ENCODE assay signal across 22 cellular contexts in the genomic region with DNA sequence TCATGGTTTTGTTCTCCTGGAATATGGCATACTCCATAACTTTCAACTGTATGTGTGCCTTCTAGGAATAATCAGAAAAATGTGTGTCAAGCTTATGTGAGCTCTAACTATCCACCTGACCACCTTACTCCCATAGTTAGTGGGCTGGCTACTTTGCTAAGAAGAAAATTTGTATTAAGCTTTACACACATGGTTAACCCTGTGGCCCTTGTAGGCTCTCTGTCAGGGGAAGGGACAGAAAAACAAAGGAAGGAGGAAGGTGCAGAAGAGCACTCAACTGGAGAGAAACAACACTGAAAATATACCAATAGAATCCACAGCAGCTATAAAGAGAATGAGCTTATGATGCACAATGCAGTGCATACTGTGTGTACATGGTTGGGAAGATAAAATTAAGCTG.
DNase-seq lines count a peak whose midpoint lies in the region; ATAC-seq, FAIRE-seq and TF ChIP-seq lines count a peak whose summit lies in the region.
"Had no signal": no experiment of that assay in that cellular context is flagged by ENCODE, and none has a peak within 500 bp of the region (broad histone marks: within the 10 kb centered on the region; RNA-seq: fewer than 3 reads in every experiment).

No MANE protein-coding gene starts in this region.

- ATAC-seq in GM18861 (IDR thresholded peaks at IDR 0.05; ENCODE audit: unreplicated experiment) (peak; percentile 83), GM21825 (IDR thresholded peaks at IDR 0.05; ENCODE audit: unreplicated experiment) (peak; percentile 45), HG03354 (IDR thresholded peaks at IDR 0.05; ENCODE audit: poor library complexity, severe bottlenecking, unreplicated experiment) (peak; percentile 75), GM21515 (IDR thresholded peaks at IDR 0.05; ENCODE audit: unreplicated experiment) (no peak), GM18519 (IDR thresholded peaks at IDR 0.05; ENCODE audit: low FRiP score, unreplicated experiment) (no peak)
- ATAC-seq: activated CD8-positive, alpha-beta memory T cell treated with anti-CD3 and anti-CD28 coated beads, Interleukin-2, amount 10 ng/mL, durations not matched to agents 7 days and 5 days had no signal

- H3K4me3 ChIP-seq in keratinocyte (ENCODE audit: control insufficient read depth in 2 of 3, extremely low read depth in 1 of 3, insufficient read depth in 2 of 3, low read depth in 1 of 3, low read length in 3 of 3) = no peak overlapping the region

- peaks cover 13% of the 10 kb centered on the region for H4K20me1 ChIP-seq in keratinocyte (ENCODE audit: control insufficient read depth, extremely low read depth, insufficient read depth, low read length)

- H3K4me2 ChIP-seq in keratinocyte (ENCODE audit: control insufficient read depth, extremely low read depth, insufficient read depth, low read depth, low read length) = no peak overlapping the region

- no peaks in the 10 kb centered on the region for H3K36me3 ChIP-seq in keratinocyte (ENCODE audit: control insufficient read depth in 2 of 2, extremely low read depth in 1 of 2, insufficient read depth in 2 of 2, low read length in 2 of 2)
- H3K36me3 ChIP-seq: BE2C had no signal

- dilution Hi-C loops in keratinocyte (cut with MboI; ENCODE audit: extremely low pct_ligation_motif_present, low sequenced_read_pairs) = no loop called here

- TF ChIP-seq CTCF in keratinocyte (optimal IDR thresholded peaks at IDR 0.05 in 1 of 3, IDR thresholded peaks at IDR 0.05 in 1 of 3, conservative IDR thresholded peaks at IDR 0.05 in 1 of 3; ENCODE audit: extremely low read depth in 1 of 3, insufficient read depth in 2 of 3, low read length in 3 of 3) = no peak

- no peak overlapping the region for H3K9ac ChIP-seq in keratinocyte (ENCODE audit: control insufficient read depth, extremely low read depth, insufficient read depth, low read length)

- peaks cover 84% of the 10 kb centered on the region for H3K79me2 ChIP-seq in keratinocyte (ENCODE audit: control insufficient read depth, insufficient read depth, low read length)

- no peaks in the 10 kb centered on the region for H3K27me3 ChIP-seq in keratinocyte (ENCODE audit: control insufficient read depth, extremely low read depth, insufficient read depth, low read length)
- H3K27me3 ChIP-seq: BE2C had no signal

- peak; percentile 26 for FAIRE-seq in keratinocyte (lab: Jason Lieb, UNC)
- FAIRE-seq: islet of Langerhans had no signal

- H3K9me3 ChIP-seq in keratinocyte (ENCODE audit: control insufficient read depth, low read depth, low read length) = no peaks in the 10 kb centered on the region
- H3K9me3 ChIP-seq: BE2C had no signal

- no peak overlapping the region for H3K27ac ChIP-seq in keratinocyte (ENCODE audit: control insufficient read depth, insufficient read depth, low read length)

- DNase-seq in keratinocyte (ENCODE audit: low read depth, low spot score) (no peak), AG20443 (ENCODE audit: low spot score) (no peak), activated gamma-delta T cell treated with Interleukin-2 at 50 U/mL for 16 hours (no peak)
- DNase-seq: activated CD4-positive, CD25-positive, alpha-beta regulatory T cell treated with anti-CD3 and anti-CD28 coated beads, Interleukin-2, amount 50 U/mL, for 72 hours; activated CD8-positive, alpha-beta memory T cell treated with anti-CD3 and anti-CD28 coated beads, Interleukin-2, amount 10 ng/mL, durations not matched to agents 7 days and 5 days; activated naive CD4-positive, alpha-beta T cell treated with anti-CD3 and anti-CD28 coated beads for 36 hours; BE2C; cortex of kidney; DMS153; Kasumi-1; midbrain; NCI-H1417 treated with DMSO at 0.1 percent for 48 hours; NCI-H2227 treated with DMSO at 0.1 percent for 48 hours; nucleus accumbens; SHP77; stimulated activated CD4-positive, alpha-beta T cell treated with anti-CD3 and anti-CD28 coated beads, Interleukin-4, amount 100 ng/mL, for 1 hour had no signal

- H2AFZ ChIP-seq in keratinocyte (ENCODE audit: control insufficient read depth, low read length) = no peak overlapping the region

- peaks cover 5% of the 10 kb centered on the region for H3K9me1 ChIP-seq in keratinocyte (ENCODE audit: control insufficient read depth, extremely low read depth, insufficient read depth, low read length)

- peaks cover 31% of the 10 kb centered on the region for H3K4me1 ChIP-seq in keratinocyte (ENCODE audit: control insufficient read depth, extremely low read depth, insufficient read depth, low read length)
- H3K4me1 ChIP-seq: BE2C had no signal

Comparison
In these comparisons a context has a peak if more than half of its experiments do, and no peak if none do; other contexts are left out.
1. ATAC-seq: peak in GM18861 (single experiment), GM21825 (single experiment) and HG03354 (single experiment); none in GM21515 (single experiment) and GM18519 (single experiment).